Comparison of ENCODE assay signal across 1 cellular context in genomic region chr1:147717706-147718097, GRCh38.
TF ChIP-seq lines count a peak whose summit lies in the region.

No MANE protein-coding gene starts in this region.

TF ChIP-seq in HepG2, 621 proteins besides CTCF, POLR2A, EP300 and RAD21:
- no peak for TF ChIP-seq MEIS1 (CRISPR knock-in tag; IDR thresholded peaks at IDR 0.05; ENCODE audit: borderline replicate concordance)
- TF ChIP-seq NCOA5 (CRISPR knock-in tag; IDR thresholded peaks at IDR 0.05) = no peak
- TF ChIP-seq ISL2 (CRISPR knock-in tag; IDR thresholded peaks at IDR 0.05) = no peak
- TF ChIP-seq ZFP90 (CRISPR knock-in tag; IDR thresholded peaks at IDR 0.05; ENCODE audit: borderline replicate concordance) = no peak
- TF ChIP-seq, protein P1, sequence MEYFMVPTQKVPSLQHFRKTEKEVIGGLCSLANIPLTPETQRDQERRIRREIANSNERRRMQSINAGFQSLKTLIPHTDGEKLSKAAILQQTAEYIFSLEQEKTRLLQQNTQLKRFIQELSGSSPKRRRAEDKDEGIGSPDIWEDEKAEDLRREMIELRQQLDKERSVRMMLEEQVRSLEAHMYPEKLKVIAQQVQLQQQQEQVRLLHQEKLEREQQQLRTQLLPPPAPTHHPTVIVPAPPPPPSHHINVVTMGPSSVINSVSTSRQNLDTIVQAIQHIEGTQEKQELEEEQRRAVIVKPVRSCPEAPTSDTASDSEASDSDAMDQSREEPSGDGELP (IDR thresholded peaks at IDR 0.05; ENCODE audit: borderline replicate concordance, low read depth) = no peak
- no peak for TF ChIP-seq ZNF703 (CRISPR knock-in tag; IDR thresholded peaks at IDR 0.05; ENCODE audit: borderline replicate concordance)
- TF ChIP-seq SSRP1 (CRISPR knock-in tag; IDR thresholded peaks at IDR 0.05) = no peak
- no peak for TF ChIP-seq ZNF512B (CRISPR knock-in tag; IDR thresholded peaks at IDR 0.05; ENCODE audit: borderline replicate concordance)
- no peak for TF ChIP-seq ZNF430 (CRISPR knock-in tag; IDR thresholded peaks at IDR 0.05)
- TF ChIP-seq ZMYM2 (CRISPR knock-in tag; IDR thresholded peaks at IDR 0.05) = no peak
- TF ChIP-seq ZBTB46 (CRISPR knock-in tag; IDR thresholded peaks at IDR 0.05; ENCODE audit: borderline replicate concordance) = no peak
